1 cellular context compared by ENCODE assay signal in the genomic region with DNA sequence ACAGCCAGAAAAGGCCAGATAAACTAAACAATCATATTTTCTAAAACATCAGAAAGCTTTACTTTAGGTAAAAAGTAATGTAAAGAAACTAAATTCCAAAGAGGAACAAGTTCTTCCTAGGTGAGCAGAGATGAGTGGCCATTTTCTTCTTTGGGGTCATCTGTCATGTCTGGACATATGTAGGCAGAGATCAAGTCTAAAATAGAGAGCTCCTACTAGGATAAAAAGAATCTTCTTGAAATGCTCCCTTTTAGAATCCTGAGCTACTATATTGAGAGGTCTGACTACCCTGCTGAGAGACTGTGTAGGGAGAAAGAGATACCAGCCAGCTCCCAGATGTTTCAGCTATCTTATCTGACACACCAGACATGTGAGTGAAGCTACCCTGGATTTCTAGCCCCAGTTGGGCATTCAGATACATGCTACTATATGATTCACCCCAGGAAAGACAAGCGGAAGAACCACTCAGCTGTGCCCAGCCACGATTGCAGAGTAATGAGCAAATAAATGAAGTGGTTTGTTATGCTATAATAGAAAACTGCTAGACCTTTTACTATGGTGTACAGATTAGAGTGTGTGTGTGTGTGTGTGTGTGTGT.
A peak's percentile ranks its signal among the peaks of the same experiment; 100 is the strongest.
TF ChIP-seq lines count a peak whose summit lies in the region.

No MANE protein-coding gene starts in this region.

TF ChIP-seq in K562, 482 proteins besides CTCF, POLR2A, EP300 and RAD21 (continued from another document):
- TF ChIP-seq ZBTB7A (IDR thresholded peaks at IDR 0.05; ENCODE audit: borderline replicate concordance, control insufficient read depth, low read depth, low read length) (no peak), GATA2 (CRISPR knock-in tag; IDR thresholded peaks at IDR 0.05) (peak; percentile 87), BACH1 (tag; IDR thresholded peaks at IDR 0.05) (no peak), GABPB1 (CRISPR knock-in tag; IDR thresholded peaks at IDR 0.05) (no peak), TFAM (CRISPR knock-in tag; conservative IDR thresholded peaks at IDR 0.05) (no peak), SMARCC2 (IDR thresholded peaks at IDR 0.05; ENCODE audit: low read depth) (peak; percentile 96), PHF21A (IDR thresholded peaks at IDR 0.05; ENCODE audit: borderline replicate concordance, low read depth) (0 out of 2 replicates have a peak, but pooled peaks have one; percentile 79), MTA3 (IDR thresholded peaks at IDR 0.05; ENCODE audit: borderline replicate concordance) (peak; percentile 73), TRIM24 (IDR thresholded peaks at IDR 0.05) (peak; percentile 98 to 99), CREB1 (IDR thresholded peaks at IDR 0.05) (peak; percentile 76; the same call in 1 of the 2 replicates), CREB1 (CRISPR knock-in tag; IDR thresholded peaks at IDR 0.05) (no peak), NR4A1 (CRISPR knock-in tag; IDR thresholded peaks at IDR 0.05) (no peak; the same call in 1 of the 2 replicates), NR4A1 (tag; IDR thresholded peaks at IDR 0.05) (peak; percentile 82)
- TF ChIP-seq, protein P1, sequence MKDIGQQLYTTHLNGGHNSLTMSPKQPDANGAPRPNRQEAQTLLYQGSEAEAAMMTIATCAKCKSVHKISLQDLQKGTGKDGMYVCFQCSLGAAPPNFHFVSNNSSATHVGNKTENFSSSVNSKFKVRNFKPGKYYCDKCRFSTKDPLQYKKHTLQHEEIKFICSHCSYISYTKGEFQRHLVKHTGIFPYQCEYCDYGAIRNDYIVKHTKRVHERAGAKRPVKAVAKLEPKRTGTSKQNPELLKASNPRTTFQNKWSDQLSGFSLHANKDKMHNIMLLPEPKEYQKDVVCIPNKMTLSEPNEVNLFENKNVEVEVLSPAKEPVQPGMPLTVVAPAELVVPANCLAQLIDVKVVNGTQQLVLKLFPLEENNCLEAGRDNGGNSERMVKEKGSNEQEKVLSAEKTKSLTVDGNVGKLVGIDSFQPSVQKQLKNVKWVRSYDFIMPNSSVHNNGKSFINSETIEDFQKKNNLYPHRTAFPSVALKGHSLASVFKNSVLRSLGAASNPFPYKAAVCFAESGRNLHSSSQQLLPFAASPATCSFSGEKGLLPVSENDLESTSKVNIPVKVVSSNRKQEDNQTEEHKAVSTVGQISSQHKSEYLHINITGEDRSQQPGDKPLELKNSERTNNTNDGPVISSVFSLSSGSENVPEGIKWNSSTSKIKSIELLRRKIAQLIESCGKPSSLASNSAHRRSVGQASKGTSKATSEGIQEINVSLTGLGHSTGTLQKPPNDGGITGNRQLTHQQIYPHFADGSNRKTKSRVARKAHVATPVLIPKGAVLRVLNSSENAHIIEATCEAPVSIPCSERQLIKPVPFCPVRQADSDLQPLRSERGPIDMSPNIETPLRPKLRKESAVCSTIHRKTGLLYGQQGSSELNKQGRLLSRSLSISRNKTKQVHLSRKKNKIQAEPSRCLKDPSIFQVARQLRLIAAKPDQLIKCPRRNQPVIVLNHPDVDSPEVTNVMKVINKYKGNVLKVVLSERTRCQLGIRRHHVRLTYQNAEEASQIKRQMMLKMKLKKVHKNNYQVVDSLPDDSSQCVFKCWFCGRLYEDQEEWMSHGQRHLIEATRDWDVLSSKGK (CRISPR knock-in tag; IDR thresholded peaks at IDR 0.05) = no peak
